8 cellular contexts compared by ENCODE assay signal in the genomic region with DNA sequence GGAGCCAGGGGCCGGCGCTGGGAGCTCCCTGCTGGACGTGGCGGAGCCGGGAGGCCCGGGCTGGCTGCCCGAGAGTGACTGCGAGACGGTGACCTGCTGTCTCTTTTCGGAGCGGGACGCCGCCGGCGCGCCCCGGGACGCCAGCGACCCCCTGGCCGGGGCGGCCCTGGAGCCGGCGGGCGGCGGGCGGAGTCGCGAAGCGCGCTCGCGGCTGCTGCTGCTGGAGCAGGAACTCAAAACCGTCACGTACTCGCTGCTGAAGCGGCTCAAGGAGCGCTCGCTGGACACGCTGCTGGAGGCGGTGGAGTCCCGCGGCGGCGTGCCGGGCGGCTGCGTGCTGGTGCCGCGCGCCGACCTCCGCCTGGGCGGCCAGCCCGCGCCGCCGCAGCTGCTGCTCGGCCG. TPM values are rescaled to one million over a fixed set of nuclear protein-coding genes. Genes with fewer than 3 reads are reported as not detected.
A peak's percentile ranks its signal among the peaks of the same experiment; 100 is the strongest.
DNase-seq lines count a peak whose midpoint lies in the region; ATAC-seq and TF ChIP-seq lines count a peak whose summit lies in the region.

No MANE protein-coding gene starts in this region.

- peak overlapping the region; percentile 89 for H3K4me3 ChIP-seq in HUES6 (ENCODE audit: low read depth, low read length)

- no peak for ATAC-seq in GM19324 (IDR thresholded peaks at IDR 0.05; ENCODE audit: low FRiP score, unreplicated experiment)

- DNase-seq in astrocyte of the hippocampus (ENCODE audit: low read depth, low spot score), result peak; percentile 57
- peak; percentile 55 for DNase-seq in left kidney (ENCODE audit: low read depth, low spot score)
- DNase-seq in ureter (ENCODE audit: low spot score), result peak; percentile 52
- DNase-seq in iPS-NIHi11 (ENCODE audit: low spot score), result no peak
- no peak for DNase-seq in NCI-H510A treated with DMSO at 0.1 percent for 48 hours (lab: John Stamatoyannopoulos, UW)

- H3K27ac ChIP-seq in C4-2B (peak overlapping the region; percentile 92), HUES6 (ENCODE audit: low read depth, low read length) (no peak overlapping the region)

- peaks cover 30% of the 10 kb centered on the region for H3K27me3 ChIP-seq in HUES6 (ENCODE audit: control insufficient read depth, insufficient read depth, low read length)

- H3K36me3 ChIP-seq in HUES6 (ENCODE audit: control insufficient read depth, insufficient read depth, low read length), result no peaks in the 10 kb centered on the region; the same call in 1 of the 2 replicates

- H3K4me1 ChIP-seq in HUES6 (ENCODE audit: control insufficient read depth, insufficient read depth, low read length), result peaks cover 47% of the 10 kb centered on the region

- TF ChIP-seq CTCF in C4-2B (conservative IDR thresholded peaks at IDR 0.05), result no peak

- H3K9ac ChIP-seq in HUES6 (ENCODE audit: low read length), result peak overlapping the region; percentile 92

- H3K9me3 ChIP-seq in HUES6 (ENCODE audit: control insufficient read depth, insufficient read depth, low read depth, low read length), result no peaks in the 10 kb centered on the region

RNA-seq across cellular contexts. Expression of a gene that starts 1.5 kb away (rescaled TPM):
- total RNA-seq in ureter, result 17.4 TPM

Comparison
In these comparisons a context has a peak if more than half of its experiments do, and no peak if none do; other contexts are left out.
1. DNase-seq: peak in astrocyte of the hippocampus (single experiment), left kidney (single experiment) and ureter (single experiment); none in iPS-NIHi11 (single experiment) and NCI-H510A treated with DMSO at 0.1 percent for 48 hours (single experiment).